Comparison of ENCODE assay signal across 1 cellular context in the genomic region with DNA sequence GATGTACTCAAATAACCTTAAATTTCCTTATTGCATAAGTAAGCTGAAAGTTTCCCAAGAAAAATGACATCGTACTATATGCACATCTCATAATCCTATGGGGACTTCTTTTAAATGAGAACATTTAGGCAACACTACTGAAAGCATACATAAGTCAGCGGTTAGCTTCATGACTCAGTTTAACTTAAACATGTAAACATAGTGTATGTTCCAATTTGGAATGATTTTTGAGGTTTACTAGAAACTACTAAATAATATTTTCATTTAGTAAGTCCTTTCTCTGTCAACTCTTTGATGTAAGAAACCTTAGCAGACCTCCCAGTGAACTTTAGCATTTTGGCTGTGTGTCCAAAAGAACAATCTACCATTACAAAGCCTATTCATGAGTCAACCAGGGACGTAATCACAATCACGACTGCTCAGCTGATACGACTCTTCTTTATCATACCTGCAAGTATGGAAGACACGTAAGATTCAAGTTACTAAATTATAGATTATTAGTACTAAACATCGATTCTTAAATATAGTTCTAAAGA.
TF ChIP-seq lines count a peak whose summit lies in the region.

No MANE protein-coding gene starts in this region.

TF ChIP-seq in A549, 52 proteins besides CTCF, POLR2A, EP300 and RAD21 (continued from another document):
- TF ChIP-seq NR3C1 (IDR thresholded peaks at IDR 0.05) (no peak), HOXB5 (CRISPR knock-in tag; IDR thresholded peaks at IDR 0.05) (no peak), HOXA7 (CRISPR knock-in tag; IDR thresholded peaks at IDR 0.05) (no peak), TFCP2L1 (CRISPR knock-in tag; IDR thresholded peaks at IDR 0.05) (no peak), GATA3 (IDR thresholded peaks at IDR 0.05; ENCODE audit: borderline replicate concordance) (no peak), HOXB13 (CRISPR knock-in tag; IDR thresholded peaks at IDR 0.05; ENCODE audit: low read depth) (no peak), FOSB (CRISPR knock-in tag; IDR thresholded peaks at IDR 0.05) (no peak), ESRRA (IDR thresholded peaks at IDR 0.05; ENCODE audit: borderline replicate concordance, low read length) (no peak), RFX5 (IDR thresholded peaks at IDR 0.05) (no peak), ZNF302 (CRISPR knock-in tag; IDR thresholded peaks at IDR 0.05) (no peak), CBX8 (IDR thresholded peaks at IDR 0.05) (no peak)
- TF ChIP-seq, protein P1, sequence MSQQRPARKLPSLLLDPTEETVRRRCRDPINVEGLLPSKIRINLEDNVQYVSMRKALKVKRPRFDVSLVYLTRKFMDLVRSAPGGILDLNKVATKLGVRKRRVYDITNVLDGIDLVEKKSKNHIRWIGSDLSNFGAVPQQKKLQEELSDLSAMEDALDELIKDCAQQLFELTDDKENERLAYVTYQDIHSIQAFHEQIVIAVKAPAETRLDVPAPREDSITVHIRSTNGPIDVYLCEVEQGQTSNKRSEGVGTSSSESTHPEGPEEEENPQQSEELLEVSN (IDR thresholded peaks at IDR 0.05; ENCODE audit: borderline replicate concordance, low read depth): no peak
- TF ChIP-seq, protein P2, sequence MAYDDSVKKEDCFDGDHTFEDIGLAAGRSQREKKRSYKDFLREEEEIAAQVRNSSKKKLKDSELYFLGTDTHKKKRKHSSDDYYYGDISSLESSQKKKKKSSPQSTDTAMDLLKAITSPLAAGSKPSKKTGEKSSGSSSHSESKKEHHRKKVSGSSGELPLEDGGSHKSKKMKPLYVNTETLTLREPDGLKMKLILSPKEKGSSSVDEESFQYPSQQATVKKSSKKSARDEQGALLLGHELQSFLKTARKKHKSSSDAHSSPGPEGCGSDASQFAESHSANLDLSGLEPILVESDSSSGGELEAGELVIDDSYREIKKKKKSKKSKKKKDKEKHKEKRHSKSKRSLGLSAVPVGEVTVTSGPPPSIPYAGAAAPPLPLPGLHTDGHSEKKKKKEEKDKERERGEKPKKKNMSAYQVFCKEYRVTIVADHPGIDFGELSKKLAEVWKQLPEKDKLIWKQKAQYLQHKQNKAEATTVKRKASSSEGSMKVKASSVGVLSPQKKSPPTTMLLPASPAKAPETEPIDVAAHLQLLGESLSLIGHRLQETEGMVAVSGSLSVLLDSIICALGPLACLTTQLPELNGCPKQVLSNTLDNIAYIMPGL (CRISPR knock-in tag; IDR thresholded peaks at IDR 0.05; ENCODE audit: borderline replicate concordance): no peak
- TF ChIP-seq, protein P3, sequence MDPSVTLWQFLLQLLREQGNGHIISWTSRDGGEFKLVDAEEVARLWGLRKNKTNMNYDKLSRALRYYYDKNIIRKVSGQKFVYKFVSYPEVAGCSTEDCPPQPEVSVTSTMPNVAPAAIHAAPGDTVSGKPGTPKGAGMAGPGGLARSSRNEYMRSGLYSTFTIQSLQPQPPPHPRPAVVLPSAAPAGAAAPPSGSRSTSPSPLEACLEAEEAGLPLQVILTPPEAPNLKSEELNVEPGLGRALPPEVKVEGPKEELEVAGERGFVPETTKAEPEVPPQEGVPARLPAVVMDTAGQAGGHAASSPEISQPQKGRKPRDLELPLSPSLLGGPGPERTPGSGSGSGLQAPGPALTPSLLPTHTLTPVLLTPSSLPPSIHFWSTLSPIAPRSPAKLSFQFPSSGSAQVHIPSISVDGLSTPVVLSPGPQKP (IDR thresholded peaks at IDR 0.05; ENCODE audit: low read depth, low read length): no peak
- TF ChIP-seq, protein P4, sequence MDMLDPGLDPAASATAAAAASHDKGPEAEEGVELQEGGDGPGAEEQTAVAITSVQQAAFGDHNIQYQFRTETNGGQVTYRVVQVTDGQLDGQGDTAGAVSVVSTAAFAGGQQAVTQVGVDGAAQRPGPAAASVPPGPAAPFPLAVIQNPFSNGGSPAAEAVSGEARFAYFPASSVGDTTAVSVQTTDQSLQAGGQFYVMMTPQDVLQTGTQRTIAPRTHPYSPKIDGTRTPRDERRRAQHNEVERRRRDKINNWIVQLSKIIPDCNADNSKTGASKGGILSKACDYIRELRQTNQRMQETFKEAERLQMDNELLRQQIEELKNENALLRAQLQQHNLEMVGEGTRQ (IDR thresholded peaks at IDR 0.05): no peak
